Comparison of ENCODE assay signal across 12 cellular contexts in genomic region chr1:221458430-221459156, GRCh38.
DNase-seq lines count a peak whose midpoint lies in the region; ATAC-seq and TF ChIP-seq lines count a peak whose summit lies in the region.
"Had no signal": no experiment of that assay in that cellular context is flagged by ENCODE, and none has a peak within 500 bp of the region (broad histone marks: within the 10 kb centered on the region; RNA-seq: fewer than 3 reads in every experiment).

No MANE protein-coding gene starts in this region.

- peak overlapping the region; percentile 50 for H3K9ac ChIP-seq in SK-N-SH

- peak; percentile 92 to 96 for ATAC-seq in left cardiac atrium
- no peak for ATAC-seq in HG02623 (IDR thresholded peaks at IDR 0.05; ENCODE audit: unreplicated experiment)

- H3K9me3 ChIP-seq in SK-N-SH, result no peaks in the 10 kb centered on the region
- H3K9me3 ChIP-seq: thoracic aorta had no signal

- TF ChIP-seq EP300 in SK-N-SH (IDR thresholded peaks at IDR 0.05; ENCODE audit: borderline replicate concordance in 1 of 2, low read depth in 1 of 2, low read length in 1 of 2), result peak in 1 of 2 experiments; percentile 64; a peak in 3 of 4 replicates

- H3K4me1 ChIP-seq in SK-N-SH (ENCODE audit: control insufficient read depth in 1 of 2, insufficient read depth in 2 of 2, low read depth in 1 of 2, low read length in 1 of 2), result peaks cover 4 to 23% of the 10 kb centered on the region in 2 experiments; a peak in 2 of 4 replicates

- POLR2A ChIA-PET in SK-N-SH (lab: Yijun Ruan, JAX) (no interaction called here), HEK293T (lab: Yijun Ruan, JAX) (interaction anchor here (1.3 kb wide), 1 partner anchor 13 kb away, joined by 5 read pairs; no protein-coding TSS in a partner anchor)

- peak overlapping the region in 1 of 2 experiments; percentile 6; a peak in 1 of 4 replicates for H3K4me3 ChIP-seq in SK-N-SH (ENCODE audit: low read depth in 2 of 2, low read length in 1 of 2)
- H3K4me3 ChIP-seq: thoracic aorta had no signal

- H3K4me2 ChIP-seq in SK-N-SH, result peak overlapping the region; percentile 50

- peak overlapping the region; percentile 82 to 84 for H3K27ac ChIP-seq in SK-N-SH (ENCODE audit: low read depth in 2 of 2, low read length in 1 of 2)
- H3K27ac ChIP-seq: thoracic aorta had no signal

- H4K20me1 ChIP-seq in SK-N-SH (ENCODE audit: insufficient read depth), result no peaks in the 10 kb centered on the region

- no peak for TF ChIP-seq CTCF in SK-N-SH (IDR thresholded peaks at IDR 0.05)

- no peaks in the 10 kb centered on the region for H3K27me3 ChIP-seq in SK-N-SH (ENCODE audit: insufficient read depth)

- H2AFZ ChIP-seq in SK-N-SH (ENCODE audit: low read depth), result peak overlapping the region; percentile 65

- CTCF ChIA-PET in SK-N-SH (lab: Yijun Ruan, JAX), result interaction anchor here (0.7 to 2.5 kb wide), 8 partner anchors 17 to 1006 kb away, joined by 3 to 12 read pairs (median 4); no protein-coding TSS in a partner anchor
- CTCF ChIA-PET in HEK293T (lab: Yijun Ruan, JAX), result interaction anchor here (0.6 kb wide), 1 partner anchor 1371 kb away, joined by 3 read pairs; no protein-coding TSS in a partner anchor

- intact Hi-C loops in left cardiac atrium (cut with DNase I), result no loop called here

- H3K9me2 ChIP-seq in SK-N-SH, result no peaks in the 10 kb centered on the region

- peaks cover 14% of the 10 kb centered on the region for H3F3A ChIP-seq in SK-N-SH (replicated peaks; ENCODE audit: insufficient read depth)

- H3K36me3 ChIP-seq in SK-N-SH (replicated peaks in 1 of 2; ENCODE audit: control insufficient read depth in 1 of 2, insufficient read depth in 2 of 2, low read length in 1 of 2), result no peaks in the 10 kb centered on the region
- H3K36me3 ChIP-seq: thoracic aorta had no signal

- no peaks in the 10 kb centered on the region for H3K79me2 ChIP-seq in SK-N-SH (ENCODE audit: insufficient read depth)

- DNase-seq in NCI-H2081 (lab: John Stamatoyannopoulos, UW) (peak; percentile 11 to 12), NCI-H2081 treated with DMSO at 0.1 percent for 48 hours (lab: John Stamatoyannopoulos, UW) (no peak), SK-N-SH (peak; percentile 44), left cardiac atrium (no peak), stromal cell of bone marrow (ENCODE audit: low read depth) (peak; percentile 77), HEK293T (ENCODE audit: extremely low spot score) (no peak)
- no peak for DNase-seq in activated T-cell treated with anti-CD3 and anti-CD28 coated beads, Interleukin-2, amount 50 U/mL, for 1 hour
- DNase-seq: activated B cell treated with CpG ODN at 0.5 μM for 24 hours; activated naive CD4-positive, alpha-beta T cell treated with Interleukin-2 at 50 U/mL for 16 hours; effector CD8-positive, alpha-beta T cell had no signal

- TF ChIP-seq RAD21 in SK-N-SH (IDR thresholded peaks at IDR 0.05; ENCODE audit: low read length), result no peak

- 18% methylated on average over 5 of the region's 5 CpGs for WGBS in SK-N-SH (ENCODE audit: low lambda C conversion rate)

TF ChIP-seq in SK-N-SH, 30 proteins besides CTCF, POLR2A, EP300 and RAD21:
- TF ChIP-seq ELF1 (IDR thresholded peaks at IDR 0.05), result no peak
- no peak for TF ChIP-seq MAX (IDR thresholded peaks at IDR 0.05; ENCODE audit: low read depth)
- TF ChIP-seq TCF12 (IDR thresholded peaks at IDR 0.05), result peak; percentile 51
- TF ChIP-seq RCOR1 (IDR thresholded peaks at IDR 0.05; ENCODE audit: low read length), result peak; percentile 36; the same call in 1 of the 2 replicates
- TF ChIP-seq GABPA (IDR thresholded peaks at IDR 0.05; ENCODE audit: low read depth), result 0 out of 2 replicates have a peak, but pooled peaks have one; percentile 2
- no peak for TF ChIP-seq POLR2AphosphoS5 (IDR thresholded peaks at IDR 0.05; ENCODE audit: low read depth, low read length)
- 0 out of 2 replicates have a peak, but pooled peaks have one; percentile 4 for TF ChIP-seq NFIC (IDR thresholded peaks at IDR 0.05; ENCODE audit: borderline replicate concordance)
- TF ChIP-seq PBX3 (IDR thresholded peaks at IDR 0.05), result peak; percentile 8; the same call in 1 of the 2 replicates
- TF ChIP-seq FOXM1 (IDR thresholded peaks at IDR 0.05; ENCODE audit: low read depth), result peak; percentile 23; the same call in 1 of the 2 replicates
- no peak for TF ChIP-seq MXI1 (IDR thresholded peaks at IDR 0.05; ENCODE audit: low read depth, low read length)
- no peak for TF ChIP-seq RFX5 (IDR thresholded peaks at IDR 0.05; ENCODE audit: low read length)
- no peak for TF ChIP-seq USF1 (IDR thresholded peaks at IDR 0.05; ENCODE audit: borderline replicate concordance, low read depth)
TF ChIP-seq in SK-N-SH: peak in this region for 6.

TF ChIP-seq in HEK293T, 16 proteins besides CTCF, POLR2A, EP300 and RAD21:
- TF ChIP-seq NFRKB (IDR thresholded peaks at IDR 0.05) (no peak), FOXA1 (IDR thresholded peaks at IDR 0.05) (no peak), FOXK2 (IDR thresholded peaks at IDR 0.05) (no peak), BHLHE40 (IDR thresholded peaks at IDR 0.05; ENCODE audit: borderline replicate concordance) (no peak), ARNT (IDR thresholded peaks at IDR 0.05) (no peak), L3MBTL2 (conservative IDR thresholded peaks at IDR 0.05) (no peak), ELF4 (IDR thresholded peaks at IDR 0.05) (no peak), FOXM1 (IDR thresholded peaks at IDR 0.05; ENCODE audit: borderline replicate concordance) (no peak), HDGF (IDR thresholded peaks at IDR 0.05; ENCODE audit: borderline replicate concordance) (no peak), CTBP1 (IDR thresholded peaks at IDR 0.05; ENCODE audit: borderline replicate concordance) (no peak), PKNOX1 (IDR thresholded peaks at IDR 0.05) (no peak), SUZ12 (IDR thresholded peaks at IDR 0.05) (no peak), SP1 (IDR thresholded peaks at IDR 0.05) (no peak), ZNF384 (IDR thresholded peaks at IDR 0.05) (no peak), TARDBP (IDR thresholded peaks at IDR 0.05) (no peak), LEF1 (IDR thresholded peaks at IDR 0.05; ENCODE audit: borderline replicate concordance) (no peak)

Comparison
In these comparisons a context has a peak if more than half of its experiments do, and no peak if none do; other contexts are left out.
1. DNase-seq: peak in NCI-H2081 (2 of 2), SK-N-SH (single experiment) and stromal cell of bone marrow (single experiment); none in NCI-H2081 treated with DMSO at 0.1 percent for 48 hours (single experiment), left cardiac atrium (single experiment), HEK293T (single experiment) and activated T-cell treated with anti-CD3 and anti-CD28 coated beads, Interleukin-2, amount 50 U/mL, for 1 hour (single experiment).